Comparison of ENCODE assay signal across 13 cellular contexts in genomic region chr11:14114269-14114668, GRCh38.
"Had no signal": no experiment of that assay in that cellular context is flagged by ENCODE, and none has a peak within 500 bp of the region (broad histone marks: within the 10 kb centered on the region; RNA-seq: fewer than 3 reads in every experiment).

No MANE protein-coding gene starts in this region.

- H3K9me3 Mint-ChIP-seq: stimulated activated effector memory CD8-positive, alpha-beta T cell treated with anti-CD3 and anti-CD28 coated beads, Interleukin-12 subunit alpha, Interleukin-12 subunit beta, amount 100 ng/mL, for 72 hours had no signal

- H3K4me1 ChIP-seq: pancreas, thyroid gland had no signal

- H3K27me3 ChIP-seq: brain microvascular endothelial cell, pancreas, thyroid gland had no signal

- ATAC-seq: activated T-cell treated with anti-CD3 and anti-CD28 coated beads, Interleukin-2, amount 50 U/mL, for 4 hours; stimulated activated effector memory CD8-positive, alpha-beta T cell treated with anti-CD3 and anti-CD28 coated beads, Interleukin-12 subunit alpha, Interleukin-12 subunit beta, amount 100 ng/mL, for 72 hours had no signal

- H3K9me3 ChIP-seq: pancreas, thyroid gland had no signal

- H3K27ac ChIP-seq: brain microvascular endothelial cell, pancreas, thyroid gland had no signal

- H3K4me1 Mint-ChIP-seq: immature natural killer cell had no signal

- H3K36me3 ChIP-seq: brain microvascular endothelial cell, pancreas, thyroid gland had no signal

- H3K27ac Mint-ChIP-seq: activated naive CD8-positive, alpha-beta T cell; immature natural killer cell; stimulated activated effector memory CD8-positive, alpha-beta T cell treated with anti-CD3 and anti-CD28 coated beads, Interleukin-12 subunit alpha, Interleukin-12 subunit beta, amount 100 ng/mL, for 72 hours had no signal

- H3K4me3 ChIP-seq: pancreas, smooth muscle cell, thyroid gland had no signal

- H3K36me3 Mint-ChIP-seq: immature natural killer cell; stimulated activated effector memory CD8-positive, alpha-beta T cell treated with anti-CD3 and anti-CD28 coated beads, Interleukin-12 subunit alpha, Interleukin-12 subunit beta, amount 100 ng/mL, for 72 hours had no signal

- H3K27me3 Mint-ChIP-seq: activated naive CD8-positive, alpha-beta T cell had no signal

- DNase-seq: activated CD4-positive, alpha-beta T cell treated with anti-CD3 and anti-CD28 coated beads, Interleukin-2, amount 50 U/mL, for 4 hours; activated gamma-delta T cell; activated T-cell treated with anti-CD3 and anti-CD28 coated beads, Interleukin-2, amount 50 U/mL, for 4 hours; amygdala; brain microvascular endothelial cell; effector CD8-positive, alpha-beta T cell; immature natural killer cell; pancreas; T-helper 2 cell; thyroid gland had no signal

- H3K4me3 Mint-ChIP-seq: activated naive CD8-positive, alpha-beta T cell; activated T-cell treated with anti-CD3 and anti-CD28 coated beads, Interleukin-2, amount 50 U/mL, for 4 hours; immature natural killer cell; stimulated activated effector memory CD8-positive, alpha-beta T cell treated with anti-CD3 and anti-CD28 coated beads, Interleukin-12 subunit alpha, Interleukin-12 subunit beta, amount 100 ng/mL, for 72 hours had no signal
